8 cellular contexts compared by ENCODE assay signal in genomic region chr22:42960146-42960509, GRCh38. TPM values are rescaled to one million over a fixed set of nuclear protein-coding genes. Genes with fewer than 3 reads are reported as not detected.
DNase-seq lines count a peak whose midpoint lies in the region; ATAC-seq, FAIRE-seq and TF ChIP-seq lines count a peak whose summit lies in the region.

No MANE protein-coding gene starts in this region.

- TF ChIP-seq RAD21 in H1 (IDR thresholded peaks at IDR 0.05 in 1 of 2, conservative IDR thresholded peaks at IDR 0.05 in 1 of 2; ENCODE audit: low read depth in 2 of 2, low read length in 2 of 2): no peak

- WGBS in H1 (ENCODE audit: extremely low coverage in 1 of 2, insufficient coverage in 1 of 2, insufficient read length in 1 of 2, insufficient replicate concordance in 2 of 2, low coverage in 1 of 2, low lambda C conversion rate in 2 of 2, missing lambda C conversion rate in 1 of 2), 2 experiments: 65% methylated on average over 3 of the region's 3 CpGs; no CpG with 5 or more reads in 1 of the 2 experiments

- H2AFZ ChIP-seq in PC-9 (no peak overlapping the region), H1 (ENCODE audit: low read length) (no peak overlapping the region)

- peaks cover 6% of the 10 kb centered on the region for H3K79me1 ChIP-seq in H1 (ENCODE audit: low read depth, low read length)

- H4K91ac ChIP-seq in H1 (replicated peaks; ENCODE audit: insufficient read length, low read length): peak overlapping the region; percentile 25

- no peak overlapping the region for H4K5ac ChIP-seq in H1 (ENCODE audit: insufficient read length, low read depth, low read length)

- peak overlapping the region in 10 of 11 experiments; percentile 40 to 82 (median 55); a peak in 18 of 22 replicates for H3K27ac ChIP-seq in BLaER1 treated with 17β-estradiol and CSF1 and Interleukin-3, amounts not matched to agents 10 nM and 100 nM
- H3K27ac ChIP-seq in PC-9 (peak overlapping the region; percentile 75), H1 (ENCODE audit: low read depth, low read length) (no peak overlapping the region)

- H3K23me2 ChIP-seq in H1 (ENCODE audit: low read depth, low read length): 0 out of 2 replicates have a peak, but pooled peaks cover 2% of the 10 kb centered on the region

- no TSS peak for BruUV-seq in PC-9 (replicated peaks; lab: Mats Ljungman, UMichigan)

- peaks cover 11 to 22% (median 16%) of the 10 kb centered on the region in 11 experiments; a peak in 20 of 22 replicates for H3K9me3 ChIP-seq in BLaER1 treated with 17β-estradiol and CSF1 and Interleukin-3, amounts not matched to agents 10 nM and 100 nM (replicated peaks in 1 of 11)
- H3K9me3 ChIP-seq in PC-9 (ENCODE audit: insufficient read depth, low read depth) (no peaks in the 10 kb centered on the region), H1 (ENCODE audit: insufficient read depth in 2 of 2, low read depth in 1 of 2, low read length in 1 of 2) (no peaks in the 10 kb centered on the region)

- peaks cover 34 to 92% (median 60%) of the 10 kb centered on the region in 10 experiments for H3K4me1 ChIP-seq in BLaER1 treated with 17β-estradiol and CSF1 and Interleukin-3, amounts not matched to agents 10 nM and 100 nM
- H3K4me1 ChIP-seq in PC-9 (replicated peaks; ENCODE audit: insufficient read depth): peaks cover 64% of the 10 kb centered on the region
- H3K4me1 ChIP-seq in H1 (replicated peaks in 1 of 4; ENCODE audit: control insufficient read depth in 3 of 4, insufficient read depth in 4 of 4, low read length in 3 of 4): peaks cover 13 to 31% (median 30%) of the 10 kb centered on the region in 4 experiments

- peak overlapping the region; percentile 58 to 92 (median 82) for H3K4me2 ChIP-seq in BLaER1 treated with 17β-estradiol and CSF1 and Interleukin-3, amounts not matched to agents 10 nM and 100 nM
- H3K4me2 ChIP-seq in PC-9 (peak overlapping the region; percentile 70), H1 (ENCODE audit: insufficient read depth in 1 of 2, low read depth in 2 of 2, low read length in 2 of 2) (peak overlapping the region in 1 of 2 experiments; percentile 52; a peak in 2 of 4 replicates)

- H2BK5ac ChIP-seq in H1 (ENCODE audit: low read depth, low read length): no peak overlapping the region

- H3K36me3 Mint-ChIP-seq in naive thymus-derived CD8-positive, alpha-beta T cell: peaks cover 0 to 22% (median 3%) of the 10 kb centered on the region in 3 donors

- no peak overlapping the region for H3K14ac ChIP-seq in H1 (ENCODE audit: insufficient read length)

- no peak for TF ChIP-seq POLR2A in H1 (IDR thresholded peaks at IDR 0.05; ENCODE audit: control extremely low read depth in 1 of 2, low read depth in 2 of 2, low read length in 2 of 2)

- intact Hi-C loops in PC-9 (cut with micrococcal nuclease; ENCODE audit: unreplicated experiment): no loop called here

- no peaks in the 10 kb centered on the region for H3K9me2 ChIP-seq in PC-9 (ENCODE audit: insufficient read depth)

- no peak overlapping the region for H2BK120ac ChIP-seq in H1 (replicated peaks; ENCODE audit: low read depth, low read length)

- DNase-seq in PC-9 (no peak), H1 (ENCODE audit: low read depth in 1 of 2, low spot score in 2 of 2) (no peak), D721Med (ENCODE audit: insufficient read length, low spot score) (no peak), HCEC 1CT (no peak)
- DNase-seq in naive thymus-derived CD8-positive, alpha-beta T cell: no peak

- TF ChIP-seq EP300 in H1 (IDR thresholded peaks at IDR 0.05; ENCODE audit: borderline replicate concordance in 1 of 2, low read depth in 2 of 2, low read length in 2 of 2): no peak

- H2AK5ac ChIP-seq in H1 (ENCODE audit: low read depth, low read length): no peak overlapping the region

- TF ChIP-seq CTCF in PC-9 (conservative IDR thresholded peaks at IDR 0.05) (no peak), H1 (IDR thresholded peaks at IDR 0.05; ENCODE audit: control extremely low read depth in 1 of 3, insufficient read depth in 1 of 3, low read depth in 1 of 3, low read length in 3 of 3) (no peak), D721Med (IDR thresholded peaks at IDR 0.05; ENCODE audit: insufficient read depth, missing control alignments) (no peak)

- H4K20me1 ChIP-seq in BLaER1 treated with 17β-estradiol and CSF1 and Interleukin-3, amounts not matched to agents 10 nM and 100 nM: peaks cover 51 to 89% (median 55%) of the 10 kb centered on the region in 11 experiments; a peak in 19 of 22 replicates
- H4K20me1 ChIP-seq in PC-9 (ENCODE audit: insufficient read depth) (no peaks in the 10 kb centered on the region), H1 (replicated peaks in 1 of 2; ENCODE audit: control insufficient read depth in 1 of 2, insufficient read depth in 2 of 2, low read length in 2 of 2) (peaks cover 14 to 32% of the 10 kb centered on the region in 2 experiments)

- H3K23ac ChIP-seq in H1 (ENCODE audit: insufficient read length): no peak overlapping the region

- H3K36me3 ChIP-seq in BLaER1 treated with 17β-estradiol and CSF1 and Interleukin-3, amounts not matched to agents 10 nM and 100 nM: peaks cover 13 to 64% (median 55%) of the 10 kb centered on the region in 11 experiments; a peak in 21 of 22 replicates
- peaks cover 14% of the 10 kb centered on the region; the same call in 1 of the 2 replicates for H3K36me3 ChIP-seq in PC-9 (ENCODE audit: low read depth)
- peaks cover 0 to 3% (median 0%) of the 10 kb centered on the region in 4 experiments; a peak in 1 of 8 replicates for H3K36me3 ChIP-seq in H1 (ENCODE audit: control insufficient read depth in 2 of 4, insufficient read depth in 4 of 4, low read length in 3 of 4)

- H3K9ac ChIP-seq in BLaER1 treated with 17β-estradiol and CSF1 and Interleukin-3, amounts not matched to agents 10 nM and 100 nM: peak overlapping the region in 10 of 11 experiments; percentile 4 to 54 (median 34); a peak in 14 of 22 replicates
- no peak overlapping the region for H3K9ac ChIP-seq in H1 (replicated peaks in 1 of 4; ENCODE audit: extremely low read depth in 1 of 4, low read depth in 3 of 4, low read length in 3 of 4)

- H3K27me3 ChIP-seq in BLaER1 treated with 17β-estradiol and CSF1 and Interleukin-3, amounts not matched to agents 10 nM and 100 nM: no peaks in the 10 kb centered on the region
- H3K27me3 ChIP-seq in PC-9 (ENCODE audit: insufficient read depth, low read depth) (no peaks in the 10 kb centered on the region), H1 (replicated peaks in 1 of 4; ENCODE audit: control insufficient read depth in 3 of 4, extremely low read depth in 1 of 4, insufficient read depth in 3 of 4, low read length in 3 of 4) (no peaks in the 10 kb centered on the region)

- H3K79me2 ChIP-seq in PC-9 (ENCODE audit: low read depth) (peaks cover 95% of the 10 kb centered on the region), H1 (ENCODE audit: control insufficient read depth in 1 of 2, insufficient read depth in 2 of 2, low read length in 2 of 2) (peaks cover 4 to 83% of the 10 kb centered on the region in 2 experiments)

- H2BK12ac ChIP-seq in H1 (ENCODE audit: low read depth, low read length): no peak overlapping the region; the same call in 1 of the 2 replicates

- H3K4me1 Mint-ChIP-seq in naive thymus-derived CD8-positive, alpha-beta T cell: peaks cover 47 to 69% (median 59%) of the 10 kb centered on the region in 4 donors

- peak in 1 of 2 donors; percentile 40 for ATAC-seq in naive thymus-derived CD8-positive, alpha-beta T cell
- ATAC-seq in GM18520 (IDR thresholded peaks at IDR 0.05; ENCODE audit: unreplicated experiment) (no peak), GM21786 (IDR thresholded peaks at IDR 0.05; ENCODE audit: unreplicated experiment) (no peak)

- H3K27me3 Mint-ChIP-seq in naive thymus-derived CD8-positive, alpha-beta T cell: no peaks in the 10 kb centered on the region

- peak overlapping the region in 8 of 10 donors; percentile 17 to 78 (median 54) for H3K4me3 Mint-ChIP-seq in naive thymus-derived CD8-positive, alpha-beta T cell

- H3K18ac ChIP-seq in H1 (ENCODE audit: extremely low read depth, low read length): no peak overlapping the region

- H3K56ac ChIP-seq in H1 (replicated peaks; ENCODE audit: insufficient read length, low read depth, low read length): no peak overlapping the region

- FAIRE-seq in H1 (lab: Jason Lieb, UNC): no peak
- FAIRE-seq in D721Med (lab: Jason Lieb, UNC): no peak

- H3K9me3 Mint-ChIP-seq in naive thymus-derived CD8-positive, alpha-beta T cell: no peaks in the 10 kb centered on the region

- CTCF ChIA-PET in PC-9 (lab: Charles Lee): no interaction called here
- CTCF ChIA-PET in H1 (lab: Charles Lee; ENCODE audit: partially characterized antibody): interaction anchor here (0.5 to 1.3 kb wide), 3 partner anchors 14 to 28 kb away, joined by 3 to 4 read pairs (median 3); no protein-coding TSS in a partner anchor

- peaks cover 64% of the 10 kb centered on the region for H3F3A ChIP-seq in PC-9 (ENCODE audit: insufficient read depth, low read depth)

- H2BK20ac ChIP-seq in H1 (ENCODE audit: low read length): no peak overlapping the region

- H3K4ac ChIP-seq in H1 (replicated peaks; ENCODE audit: insufficient read length, low read depth, low read length): no peak overlapping the region

- H2BK15ac ChIP-seq in H1 (ENCODE audit: low read length): no peak overlapping the region

- H3K27ac Mint-ChIP-seq in naive thymus-derived CD8-positive, alpha-beta T cell: peak overlapping the region in 7 of 10 donors; percentile 20 to 75 (median 56)

- H4K8ac ChIP-seq in H1 (ENCODE audit: extremely low read depth, insufficient read depth, low read length): peak overlapping the region; percentile 53; the same call in 1 of the 2 replicates

- H3K4me3 ChIP-seq in BLaER1 treated with 17β-estradiol and CSF1 and Interleukin-3, amounts not matched to agents 10 nM and 100 nM: peak overlapping the region in 2 of 10 experiments; percentile 9 to 22; a peak in 1 of 20 replicates
- H3K4me3 ChIP-seq in PC-9: peak overlapping the region; percentile 39; the same call in 1 of the 2 replicates
- H3K4me3 ChIP-seq in H1 (ENCODE audit: extremely low read depth in 1 of 4, insufficient read depth in 2 of 4, low read depth in 3 of 4, low read length in 4 of 4): no peak overlapping the region

- POLR2A ChIA-PET in PC-9 (lab: Charles Lee; ENCODE audit: unreplicated experiment) (interaction anchor here (0.8 kb wide), 1 partner anchor 13 kb away, joined by 3 read pairs; no protein-coding TSS in a partner anchor), H1 (lab: Charles Lee; ENCODE audit: partially characterized antibody) (interaction anchor here (1.0 to 1.8 kb wide), 4 partner anchors 9 to 55 kb away, joined by 3 to 10 read pairs (median 5); partner anchors contain the start of gene PACSIN2)
- POLR2A ChIA-PET in naive thymus-derived CD8-positive, alpha-beta T cell (lab: Charles Lee): no interaction called here

RNA-seq across cellular contexts. Expression of gene PACSIN2, which starts 54.8 kb away (rescaled TPM):
- 102 and 103 TPM in 2 replicates for total RNA-seq in PC-9 (2021)
- total RNA-seq in H1 (2021; fragmentation: NEBNext Ultra II Directional; extraction: Animal tissue kit (Norgen Biotek cat#: 25700)): 62.6 and 64.2 TPM in 2 replicates
- 44.8 and 57.8 TPM in 2 replicates for polyA plus RNA-seq in H1 (2011; rRNA removed)
- 73.7 TPM for polyA plus RNA-seq in H1 (2011; cell fraction: cytosol; rRNA removed)
- polyA plus RNA-seq in H1 (2011; cell fraction: nucleus; rRNA removed): 60.0 TPM
- 48.4 to 49.4 TPM (median 48.9 TPM) in 4 replicates for polyA plus RNA-seq in H1 (2012, experiment 1 of 2)
- 18.3 TPM for polyA plus RNA-seq in H1 (2012, experiment 2 of 2)
- polyA plus RNA-seq in H1 (2013, experiment 1 of 2): 32.1 TPM
- polyA plus RNA-seq in H1 (2013, experiment 2 of 2): 31.1 TPM
- polyA minus RNA-seq in H1 (2011; rRNA and poly(A)+ RNA removed): 34.2 and 37.0 TPM in 2 replicates
- polyA minus RNA-seq in H1 (2011; cell fraction: cytosol; rRNA and poly(A)+ RNA removed): 19.7 TPM
- 19.7 TPM for polyA minus RNA-seq in H1 (2011; cell fraction: nucleus; rRNA and poly(A)+ RNA removed)
- 10 to 100 TPM; 37.6 to 44.9 TPM for total RNA-seq in naive thymus-derived CD8-positive, alpha-beta T cell
- polyA plus RNA-seq in naive thymus-derived CD8-positive, alpha-beta T cell: 10 to 100 TPM; 21.9 to 27.8 (median 23.8) TPM

Comparison
In these comparisons a context has a peak if more than half of its experiments do, and no peak if none do; other contexts are left out.
1. H3K9ac ChIP-seq: peak in BLaER1 treated with 17β-estradiol and CSF1 and Interleukin-3, amounts not matched to agents 10 nM and 100 nM (10 of 11); none in H1 (0 of 4).